ENCODE assay signal across 2 cellular contexts in genomic region chr1:183582021-183582746, GRCh38.
TF ChIP-seq lines count a peak whose summit lies in the region.

No MANE protein-coding gene starts in this region.

TF ChIP-seq in GM23338, 12 proteins besides CTCF, POLR2A, EP300 and RAD21:
- TF ChIP-seq EZH2phosphoT487 (IDR thresholded peaks at IDR 0.05; ENCODE audit: unreplicated experiment) (no peak), STAT1 (IDR thresholded peaks at IDR 0.05; ENCODE audit: unreplicated experiment) (no peak), ZNF114 (CRISPR knock-in tag; IDR thresholded peaks at IDR 0.05) (no peak), REST (IDR thresholded peaks at IDR 0.05; ENCODE audit: unreplicated experiment) (no peak), CREB1 (CRISPR knock-in tag; IDR thresholded peaks at IDR 0.05; ENCODE audit: low read depth) (no peak), NANOG (IDR thresholded peaks at IDR 0.05; ENCODE audit: borderline replicate concordance) (no peak), EZH2 (IDR thresholded peaks at IDR 0.05; ENCODE audit: low read depth, unreplicated experiment) (no peak), POLR2AphosphoS5 (IDR thresholded peaks at IDR 0.05; ENCODE audit: low read depth) (no peak), ETS1 (IDR thresholded peaks at IDR 0.05) (no peak), ZNF462 (CRISPR knock-in tag; IDR thresholded peaks at IDR 0.05) (no peak), ZNF331 (CRISPR knock-in tag; IDR thresholded peaks at IDR 0.05; ENCODE audit: low read depth) (no peak)
TF ChIP-seq in GM23338: peak in this region for 0.

TF ChIP-seq in GM12878, 131 proteins besides CTCF, POLR2A, EP300 and RAD21:
- TF ChIP-seq E2F4 (IDR thresholded peaks at IDR 0.05; ENCODE audit: low read depth, low read length) (no peak), ASH2L (IDR thresholded peaks at IDR 0.05; ENCODE audit: borderline replicate concordance, low read depth) (no peak), SKIL (IDR thresholded peaks at IDR 0.05; ENCODE audit: low read depth, poor library complexity, severe bottlenecking) (no peak), CEBPB (IDR thresholded peaks at IDR 0.05; ENCODE audit: borderline replicate concordance in 1 of 2, low read depth in 2 of 2, low read length in 2 of 2) (no peak), SMAD1 (IDR thresholded peaks at IDR 0.05; ENCODE audit: low read depth, partially characterized antibody) (no peak), TCF3 (IDR thresholded peaks at IDR 0.05; ENCODE audit: borderline replicate concordance, insufficient read depth, low read depth, low read length) (no peak), BCLAF1 (IDR thresholded peaks at IDR 0.05) (no peak), NBN (IDR thresholded peaks at IDR 0.05) (no peak), USF1 (IDR thresholded peaks at IDR 0.05; ENCODE audit: borderline replicate concordance, extremely low read length, insufficient read depth, low read depth, low read length) (no peak), NFYA (IDR thresholded peaks at IDR 0.05; ENCODE audit: borderline replicate concordance, low read depth, low read length) (no peak), ZBTB11 (CRISPR knock-in tag; IDR thresholded peaks at IDR 0.05) (no peak), ZNF687 (IDR thresholded peaks at IDR 0.05) (no peak), MTA2 (IDR thresholded peaks at IDR 0.05; ENCODE audit: low read depth) (no peak), SUZ12 (IDR thresholded peaks at IDR 0.05; ENCODE audit: unreplicated experiment) (no peak), PAX8 (IDR thresholded peaks at IDR 0.05) (no peak), MEF2B (IDR thresholded peaks at IDR 0.05; ENCODE audit: partially characterized antibody, poor library complexity, severe bottlenecking) (no peak), BACH1 (IDR thresholded peaks at IDR 0.05; ENCODE audit: borderline replicate concordance) (no peak), MLLT1 (IDR thresholded peaks at IDR 0.05) (no peak)
